8 cellular contexts compared by ENCODE assay signal in genomic region chr21:37072239-37072987, GRCh38. TPM values are rescaled to one million over a fixed set of nuclear protein-coding genes. Genes with fewer than 3 reads are reported as not detected.
A peak's percentile ranks its signal among the peaks of the same experiment; 100 is the strongest.
DNase-seq lines count a peak whose midpoint lies in the region; ATAC-seq and TF ChIP-seq lines count a peak whose summit lies in the region.

No MANE protein-coding gene starts in this region.

- peak overlapping the region; percentile 90 for H3K27ac Mint-ChIP-seq in activated B cell treated with CpG ODN at 0.5 μM for 24 hours
- H3K27ac Mint-ChIP-seq in stimulated activated memory B cell treated with anti-CD40 and anti-IgM and Interleukin-4, amounts not matched to agents 10 μg/mL and 1 μg/mL and 100 μg/mL, for 72 hours: peak overlapping the region; percentile 96

- peak overlapping the region; percentile 98 for H4K91ac ChIP-seq in mesenchymal stem cell (ENCODE audit: low read length)

- H3K27ac ChIP-seq in mesenchymal stem cell (ENCODE audit: low read length, poor library complexity, severe bottlenecking): peak overlapping the region; percentile 90

- peak overlapping the region; percentile 88 for H2AFZ ChIP-seq in mesenchymal stem cell (ENCODE audit: low read depth, low read length)

- peak overlapping the region in 1 of 2 experiments; percentile 96 for H3K14ac ChIP-seq in mesenchymal stem cell (ENCODE audit: low read length in 2 of 2)

- DNase-seq in activated gamma-delta T cell (lab: John Stamatoyannopoulos, UW): peak; percentile 76
- no peak for DNase-seq in activated gamma-delta T cell treated with Interleukin-2 at 50 U/mL for 16 hours
- peak; percentile 62 for DNase-seq in NCI-H2029 (lab: John Stamatoyannopoulos, UW)
- no peak for DNase-seq in activated B cell treated with CpG ODN at 0.5 μM for 24 hours
- peak; percentile 93 for DNase-seq in mesenchymal stem cell

- peak; percentile 40 for ATAC-seq in HG02852 (IDR thresholded peaks at IDR 0.05; ENCODE audit: unreplicated experiment)
- peak; percentile 49 for ATAC-seq in activated B cell treated with CpG ODN at 0.5 μM for 24 hours (ENCODE audit: low read depth)
- ATAC-seq in stimulated activated memory B cell treated with anti-CD40 and anti-IgM and Interleukin-4, amounts not matched to agents 10 μg/mL and 1 μg/mL and 100 μg/mL, for 72 hours: peak; percentile 76

- H3K23ac ChIP-seq in mesenchymal stem cell (ENCODE audit: low read length in 2 of 2): peak overlapping the region in 1 of 2 experiments; percentile 96

- peak overlapping the region; percentile 88 for H2BK5ac ChIP-seq in mesenchymal stem cell (ENCODE audit: low read depth, low read length, poor library complexity, severe bottlenecking)

- CTCF ChIA-PET in activated B cell treated with CpG ODN at 0.5 μM for 24 hours (lab: Charles Lee): no interaction called here

- no peak for TF ChIP-seq CTCF in activated B cell treated with CpG ODN at 0.5 μM for 24 hours (IDR thresholded peaks at IDR 0.05)

- H3K4me1 ChIP-seq in endocrine pancreas (ENCODE audit: control insufficient read depth, insufficient read depth, low read length): peaks cover 13% of the 10 kb centered on the region
- H3K4me1 ChIP-seq in mesenchymal stem cell (ENCODE audit: control insufficient read depth, insufficient read depth, low read depth, low read length): peaks cover 5% of the 10 kb centered on the region

- H3K4me2 ChIP-seq in mesenchymal stem cell (ENCODE audit: low read length, poor library complexity, severe bottlenecking): peak overlapping the region; percentile 85

- 2% methylated on average over 46 of the region's 54 CpGs for WGBS in mesenchymal stem cell

- peak overlapping the region; percentile 50 for H2AK5ac ChIP-seq in mesenchymal stem cell (ENCODE audit: low read length, severe bottlenecking)

- peak overlapping the region; percentile 94 for H3K9ac ChIP-seq in endocrine pancreas (ENCODE audit: control insufficient read depth, insufficient read depth, low read length)
- peak overlapping the region; percentile 100 for H3K9ac ChIP-seq in mesenchymal stem cell (ENCODE audit: low read length)

- H3K27me3 Mint-ChIP-seq in activated B cell treated with CpG ODN at 0.5 μM for 24 hours: no peaks in the 10 kb centered on the region
- no peaks in the 10 kb centered on the region for H3K27me3 Mint-ChIP-seq in stimulated activated memory B cell treated with anti-CD40 and anti-IgM and Interleukin-4, amounts not matched to agents 10 μg/mL and 1 μg/mL and 100 μg/mL, for 72 hours

- no peaks in the 10 kb centered on the region for H3K36me3 ChIP-seq in endocrine pancreas (ENCODE audit: control insufficient read depth, insufficient read depth, low read length)
- peaks cover 0 to 23% of the 10 kb centered on the region in 2 experiments for H3K36me3 ChIP-seq in mesenchymal stem cell (ENCODE audit: control insufficient read depth in 1 of 2, insufficient read depth in 2 of 2, low read depth in 1 of 2, low read length in 2 of 2)

- POLR2A ChIA-PET in activated B cell treated with CpG ODN at 0.5 μM for 24 hours (lab: Charles Lee): interaction anchor here (0.9 to 2.1 kb wide), 5 partner anchors 81 to 492 kb away, joined by 3 to 11 read pairs (median 5); partner anchors contain the start of gene VPS26C

- H4K8ac ChIP-seq in mesenchymal stem cell (ENCODE audit: low read length): peak overlapping the region; percentile 85

- H3K4me1 Mint-ChIP-seq in activated B cell treated with CpG ODN at 0.5 μM for 24 hours: peaks cover 39% of the 10 kb centered on the region
- H3K4me1 Mint-ChIP-seq in stimulated activated memory B cell treated with anti-CD40 and anti-IgM and Interleukin-4, amounts not matched to agents 10 μg/mL and 1 μg/mL and 100 μg/mL, for 72 hours: peaks cover 44% of the 10 kb centered on the region

- H3K27me3 ChIP-seq in endocrine pancreas (ENCODE audit: control insufficient read depth, insufficient read depth, low read length) (no peaks in the 10 kb centered on the region), mesenchymal stem cell (ENCODE audit: control insufficient read depth in 1 of 2, insufficient read depth in 1 of 2, low read length in 2 of 2) (no peaks in the 10 kb centered on the region)

- H3K4me3 ChIP-seq in endocrine pancreas (ENCODE audit: control insufficient read depth, insufficient read depth, low read length): peak overlapping the region; percentile 89
- peak overlapping the region; percentile 69 to 93 for H3K4me3 ChIP-seq in mesenchymal stem cell (ENCODE audit: insufficient read depth in 1 of 2, low read depth in 1 of 2, low read length in 2 of 2)

- H3K4me3 Mint-ChIP-seq in activated B cell treated with CpG ODN at 0.5 μM for 24 hours: peak overlapping the region; percentile 85
- peak overlapping the region; percentile 90 for H3K4me3 Mint-ChIP-seq in stimulated activated memory B cell treated with anti-CD40 and anti-IgM and Interleukin-4, amounts not matched to agents 10 μg/mL and 1 μg/mL and 100 μg/mL, for 72 hours

- H3K4ac ChIP-seq in mesenchymal stem cell (ENCODE audit: low read depth in 1 of 2, low read length in 2 of 2): peak overlapping the region; percentile 98

- H2BK12ac ChIP-seq in mesenchymal stem cell (ENCODE audit: low read length in 2 of 2): peak overlapping the region; percentile 31 to 71

- peak overlapping the region; percentile 39 for H2BK15ac ChIP-seq in mesenchymal stem cell (ENCODE audit: low read depth, poor library complexity, severe bottlenecking)

- H3K9me3 ChIP-seq in endocrine pancreas (ENCODE audit: control insufficient read depth, low read length): no peaks in the 10 kb centered on the region
- H3K9me3 ChIP-seq in mesenchymal stem cell (ENCODE audit: control insufficient read depth, low read length): no peaks in the 10 kb centered on the region

- no peaks in the 10 kb centered on the region for H3K9me3 Mint-ChIP-seq in activated B cell treated with CpG ODN at 0.5 μM for 24 hours
- H3K9me3 Mint-ChIP-seq in stimulated activated memory B cell treated with anti-CD40 and anti-IgM and Interleukin-4, amounts not matched to agents 10 μg/mL and 1 μg/mL and 100 μg/mL, for 72 hours: no peaks in the 10 kb centered on the region

- peak overlapping the region; percentile 83 for H2BK120ac ChIP-seq in mesenchymal stem cell (ENCODE audit: low read depth, low read length)

- peaks cover 17% of the 10 kb centered on the region for H3K79me1 ChIP-seq in mesenchymal stem cell (replicated peaks; ENCODE audit: low read length, poor library complexity, severe bottlenecking)

- peak overlapping the region; percentile 97 to 98 for H3K18ac ChIP-seq in mesenchymal stem cell (ENCODE audit: low read depth in 1 of 2, low read length in 2 of 2)

- intact Hi-C loops in activated B cell treated with CpG ODN at 0.5 μM for 24 hours (cut with micrococcal nuclease): loop anchor here (1.0 to 5.0 kb wide), 5 partner anchors 8 to 148 kb away; no protein-coding TSS in a partner anchor

- peaks cover 31% of the 10 kb centered on the region for H3K36me3 Mint-ChIP-seq in activated B cell treated with CpG ODN at 0.5 μM for 24 hours (ENCODE audit: low read depth)
- peaks cover 30% of the 10 kb centered on the region for H3K36me3 Mint-ChIP-seq in stimulated activated memory B cell treated with anti-CD40 and anti-IgM and Interleukin-4, amounts not matched to agents 10 μg/mL and 1 μg/mL and 100 μg/mL, for 72 hours

RNA-seq across cellular contexts. Expression of gene PIGP, which starts 0.5 kb away (rescaled TPM):
- total RNA-seq in activated B cell treated with CpG ODN at 0.5 μM for 24 hours: 17.3 and 17.7 TPM in 2 replicates
- polyA plus RNA-seq in mesenchymal stem cell (2013, experiment 1 of 2): 19.3 TPM
- 20.5 TPM for polyA plus RNA-seq in mesenchymal stem cell (2013, experiment 2 of 2)

RNA-seq across cellular contexts. Expression of gene TTC3, which starts 0.6 kb away (rescaled TPM):
- total RNA-seq in activated B cell treated with CpG ODN at 0.5 μM for 24 hours: 61.1 and 69.8 TPM in 2 replicates
- polyA plus RNA-seq in mesenchymal stem cell (2013, experiment 1 of 2): 144 TPM
- 137 TPM for polyA plus RNA-seq in mesenchymal stem cell (2013, experiment 2 of 2)

Comparison
In these comparisons a context has a peak if more than half of its experiments do, and no peak if none do; other contexts are left out.
1. DNase-seq: peak in activated gamma-delta T cell (single experiment), NCI-H2029 (single experiment) and mesenchymal stem cell (single experiment); none in activated gamma-delta T cell treated with Interleukin-2 at 50 U/mL for 16 hours (single experiment) and activated B cell treated with CpG ODN at 0.5 μM for 24 hours (single experiment).
2. Peak in every context shown above with its lines, with median percentiles within 50 percentile points of each other: ATAC-seq.